Comparison of ENCODE assay signal across 28 cellular contexts in genomic region chr10:29920408-29921070, GRCh38.
DNase-seq lines count a peak whose midpoint lies in the region; ATAC-seq and TF ChIP-seq lines count a peak whose summit lies in the region.
"Had no signal": no experiment of that assay in that cellular context is flagged by ENCODE, and none has a peak within 500 bp of the region (broad histone marks: within the 10 kb centered on the region; RNA-seq: fewer than 3 reads in every experiment).

No MANE protein-coding gene starts in this region.

- no peak for TF ChIP-seq CTCF in RWPE1 (conservative IDR thresholded peaks at IDR 0.05; ENCODE audit: low read depth)
- TF ChIP-seq CTCF in right lobe of liver (IDR thresholded peaks at IDR 0.05): no peak

- CTCF ChIA-PET in RWPE1 (lab: Yijun Ruan, JAX): interaction anchor here (1.6 kb wide), 1 partner anchor 82 kb away, joined by 3 read pairs; no protein-coding TSS in a partner anchor

- H3K4me3 ChIP-seq in BLaER1 (no peak overlapping the region), right lobe of liver (no peak overlapping the region), skeletal muscle tissue (ENCODE audit: low read length in 3 of 3) (peak overlapping the region in 2 of 3 donors; percentile 38 to 52)
- H3K4me3 ChIP-seq: BLaER1 treated with 17β-estradiol and CSF1 and Interleukin-3, amounts not matched to agents 10 nM and 100 nM; left ventricle myocardium inferior had no signal

- no peaks in the 10 kb centered on the region for H4K20me1 ChIP-seq in BLaER1
- H4K20me1 ChIP-seq: BLaER1 treated with 17β-estradiol and CSF1 and Interleukin-3, amounts not matched to agents 10 nM and 100 nM had no signal

- intact Hi-C loops in right lobe of liver (cut with DNase I): loop anchor here in 1 of 2 donors (10.0 kb wide), 1 partner anchor 84 kb away; no protein-coding TSS in a partner anchor

- 66% methylated on average over 8 of the region's 9 CpGs for WGBS in right lobe of liver (ENCODE audit: insufficient coverage, low coverage, low lambda C conversion rate, missing lambda C conversion rate)

- no peaks in the 10 kb centered on the region for H3K36me3 ChIP-seq in BLaER1
- H3K36me3 ChIP-seq in right lobe of liver: no peaks in the 10 kb centered on the region
- no peaks in the 10 kb centered on the region for H3K36me3 ChIP-seq in skeletal muscle tissue (ENCODE audit: control insufficient read depth in 3 of 3, insufficient read depth in 3 of 3, low read length in 3 of 3)
- H3K36me3 ChIP-seq: left ventricle myocardium inferior had no signal

- TF ChIP-seq POLR2A in right lobe of liver (IDR thresholded peaks at IDR 0.05): no peak

- POLR2A ChIA-PET in RWPE1 (lab: Yijun Ruan, JAX; ENCODE audit: low non-redundant PET): no interaction called here

- peak; percentile 18 to 71 (median 60) for ATAC-seq in right lobe of liver
- ATAC-seq: T-helper 17 cell had no signal

- no peak for DNase-seq in RWPE1 (ENCODE audit: low spot score)
- DNase-seq in right lobe of liver: peak in 1 of 3 donors; percentile 49
- no peak for DNase-seq in RPMI8226
- no peak for DNase-seq in COLO668 (lab: John Stamatoyannopoulos, UW; ENCODE audit: unreplicated experiment)
- no peak for DNase-seq in DMS53 treated with DMSO at 0.1 percent for 48 hours (lab: John Stamatoyannopoulos, UW; ENCODE audit: unreplicated experiment)
- DNase-seq: activated CD4-positive, CD25-positive, alpha-beta regulatory T cell; activated gamma-delta T cell treated with Interleukin-2 at 50 U/mL for 16 hours; activated naive CD8-positive, alpha-beta T cell treated with anti-CD3 and anti-CD28 coated beads, Interleukin-2, amount 10 ng/mL, durations not matched to agents 7 days and 5 days; activated T-cell treated with anti-CD3 and anti-CD28 coated beads, Interleukin-2, amount 50 U/mL, for 48 hours; caudate nucleus; DMS53; erythroblast; GDM1; HCEC 1CT; left ventricle myocardium inferior; MV-4-11; naive B cell; NCI-H1436 treated with DMSO at 0.1 percent for 48 hours; NCI-H2081 treated with DMSO at 0.1 percent for 48 hours; NCI-H82; occipital lobe; small intestine; stimulated activated naive CD4-positive, alpha-beta T cell; T-helper 17 cell had no signal

- no peak overlapping the region for H3K27ac ChIP-seq in BLaER1
- H3K27ac ChIP-seq in RWPE1: peak overlapping the region; percentile 72
- H3K27ac ChIP-seq in right lobe of liver: no peak overlapping the region
- no peak overlapping the region for H3K27ac ChIP-seq in skeletal muscle tissue (ENCODE audit: low read depth, low read length)
- H3K27ac ChIP-seq: BLaER1 treated with 17β-estradiol and CSF1 and Interleukin-3, amounts not matched to agents 10 nM and 100 nM; foreskin keratinocyte; left ventricle myocardium inferior had no signal

- H3K9ac ChIP-seq in BLaER1 (no peak overlapping the region), skeletal muscle tissue (ENCODE audit: low read depth in 1 of 3, low read length in 3 of 3) (peak overlapping the region in 1 of 3 donors; percentile 35)
- H3K9ac ChIP-seq: BLaER1 treated with 17β-estradiol and CSF1 and Interleukin-3, amounts not matched to agents 10 nM and 100 nM had no signal

- H3K27me3 ChIP-seq in BLaER1 (no peaks in the 10 kb centered on the region), right lobe of liver (no peaks in the 10 kb centered on the region), skeletal muscle tissue (ENCODE audit: control insufficient read depth in 3 of 3, insufficient read depth in 3 of 3, low read length in 3 of 3) (no peaks in the 10 kb centered on the region)
- H3K27me3 ChIP-seq: BLaER1 treated with 17β-estradiol and CSF1 and Interleukin-3, amounts not matched to agents 10 nM and 100 nM had no signal

- H3K9me3 ChIP-seq in BLaER1: peaks cover 8% of the 10 kb centered on the region
- no peaks in the 10 kb centered on the region for H3K9me3 ChIP-seq in right lobe of liver
- H3K9me3 ChIP-seq in skeletal muscle tissue (ENCODE audit: control insufficient read depth in 3 of 3, low read length in 3 of 3): no peaks in the 10 kb centered on the region
- H3K9me3 ChIP-seq: left ventricle myocardium inferior had no signal

- H3K4me1 ChIP-seq in BLaER1 (peaks cover 39% of the 10 kb centered on the region), right lobe of liver (no peaks in the 10 kb centered on the region), skeletal muscle tissue (ENCODE audit: control insufficient read depth in 3 of 3, insufficient read depth in 3 of 3, low read length in 3 of 3) (peaks cover 9 to 18% (median 11%) of the 10 kb centered on the region in 3 donors)
- H3K4me1 ChIP-seq: foreskin keratinocyte, left ventricle myocardium inferior had no signal

- peak overlapping the region; percentile 0; the same call in 1 of the 2 replicates for H3K4me2 ChIP-seq in BLaER1

Comparison
In these comparisons a context has a peak if more than half of its experiments do, and no peak if none do; other contexts are left out.
1. H3K4me3 ChIP-seq: peak in skeletal muscle tissue (2 of 3); none in BLaER1 (single experiment) and right lobe of liver (0 of 3).